In the genomic region with DNA sequence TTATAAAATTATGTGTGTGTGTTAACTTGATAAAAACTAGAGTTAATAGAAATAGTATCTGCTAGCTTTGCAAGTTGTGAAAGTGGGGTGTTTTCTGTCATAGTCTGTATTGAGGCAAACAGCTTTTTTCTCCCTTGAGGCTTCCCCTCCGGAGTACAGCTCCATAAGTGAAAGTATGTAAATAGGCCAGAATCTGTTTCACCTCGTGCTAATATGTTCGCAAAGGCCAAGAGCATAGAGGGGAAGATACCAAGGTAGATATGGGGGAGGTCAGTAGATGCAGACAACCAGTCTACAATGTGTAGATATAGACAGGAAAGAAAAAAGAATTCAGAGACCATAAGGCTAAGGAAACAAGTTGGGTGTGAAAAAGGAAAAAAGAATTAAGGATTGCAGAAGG, we compare ENCODE assay signal across 15 cellular contexts.
A peak's percentile ranks its signal among the peaks of the same experiment; 100 is the strongest.
DNase-seq lines count a peak whose midpoint lies in the region; ATAC-seq lines count a peak whose summit lies in the region.
"Had no signal": no experiment of that assay in that cellular context is flagged by ENCODE, and none has a peak within 500 bp of the region (broad histone marks: within the 10 kb centered on the region; RNA-seq: fewer than 3 reads in every experiment).

No MANE protein-coding gene starts in this region.

- intact Hi-C loops in left colon (cut with DNase I, micrococcal nuclease) = no loop called here

- H3K27ac ChIP-seq in SJCRH30 (peak overlapping the region; percentile 93; the same call in 1 of the 2 replicates), caudate nucleus (ENCODE audit: low read depth, low read length) (no peak overlapping the region)

- H3K4me1 ChIP-seq in SJCRH30 = peaks cover 54% of the 10 kb centered on the region

- in situ Hi-C loops in KBM-7 (cut with MboI; ENCODE audit: low pct_unique_long_range_greater_than_20kb, low sequenced_read_pairs) = no loop called here

- H3K4me3 ChIP-seq in SJCRH30 = no peak overlapping the region
- H3K4me3 ChIP-seq: vagina had no signal

- peaks cover 25% of the 10 kb centered on the region for H3K36me3 ChIP-seq in SJCRH30

- ATAC-seq in GM18502 (IDR thresholded peaks at IDR 0.05; ENCODE audit: poor library complexity, unreplicated experiment) = peak; percentile 93
- peak; percentile 52 for ATAC-seq in GM19468 (IDR thresholded peaks at IDR 0.05; ENCODE audit: extremely low read depth, unreplicated experiment)
- peak; percentile 81 for ATAC-seq in HG02981 (IDR thresholded peaks at IDR 0.05; ENCODE audit: unreplicated experiment)
- ATAC-seq in left colon = no peak
- ATAC-seq: activated naive CD4-positive, alpha-beta T cell treated with anti-CD3 and anti-CD28 coated beads, Interleukin-2, amount 50 U/mL, for 72 hours had no signal

- DNase-seq in SJCRH30 = peak; percentile 22 to 59
- DNase-seq in AG20443 (ENCODE audit: low spot score) = no peak
- no peak for DNase-seq in caudate nucleus (lab: John Stamatoyannopoulos, UW)
- DNase-seq in KBM-7 = no peak
- DNase-seq in left colon = no peak
- DNase-seq: activated CD4-positive, alpha-beta T cell treated with anti-CD3 and anti-CD28 coated beads, Interleukin-2, amount 50 U/mL, for 4 hours; dorsolateral prefrontal cortex; mammary epithelial cell; NCI-H1048; NCI-H526 treated with DMSO at 0.1 percent for 48 hours had no signal

- no peaks in the 10 kb centered on the region for H3K27me3 ChIP-seq in SJCRH30
- H3K27me3 ChIP-seq: dorsolateral prefrontal cortex, vagina had no signal

- no peaks in the 10 kb centered on the region for H3K9me3 ChIP-seq in SJCRH30 (replicated peaks)
- H3K9me3 ChIP-seq: vagina had no signal

Comparison
In these comparisons a context has a peak if more than half of its experiments do, and no peak if none do; other contexts are left out.
1. DNase-seq: peak in SJCRH30 (2 of 2); none in AG20443 (single experiment), caudate nucleus (0 of 61), KBM-7 (single experiment) and left colon (0 of 2).